20 cellular contexts compared by ENCODE assay signal in the genomic region with DNA sequence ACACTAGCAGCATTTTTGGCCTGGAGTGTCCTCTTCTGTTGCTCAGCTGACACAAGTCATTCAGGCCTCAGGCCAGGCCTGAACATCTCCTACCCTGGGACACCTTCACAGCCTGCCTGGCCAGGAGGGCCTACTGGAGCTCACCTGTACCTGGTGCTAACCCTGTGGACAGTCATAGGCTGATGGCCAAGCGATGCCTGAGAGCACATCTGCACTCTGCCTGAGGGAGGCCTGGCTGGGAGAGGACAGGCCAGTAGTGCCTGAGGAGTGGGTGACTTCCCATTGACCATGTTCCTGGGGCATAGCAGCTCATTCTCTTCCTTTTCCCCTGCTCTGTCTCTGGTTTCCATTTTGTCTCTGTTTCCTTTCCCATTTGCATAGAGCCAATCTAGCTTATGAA.
"Had no signal": no experiment of that assay in that cellular context is flagged by ENCODE, and none has a peak within 500 bp of the region (broad histone marks: within the 10 kb centered on the region; RNA-seq: fewer than 3 reads in every experiment).

No MANE protein-coding gene starts in this region.

- H3K4me3 ChIP-seq: adrenal gland, gastroesophageal sphincter, SJSA1 had no signal

- H3K4me3 Mint-ChIP-seq: activated CD8-positive, alpha-beta T cell treated with anti-CD3 and anti-CD28 coated beads for 36 hours; activated naive CD4-positive, alpha-beta T cell treated with anti-CD3 and anti-CD28 coated beads for 36 hours; activated T-helper 17 cell treated with anti-CD3 and anti-CD28 coated beads, Interleukin-2, amount 50 U/mL, for 72 hours; effector memory CD8-positive, alpha-beta T cell; stimulated activated naive CD8-positive, alpha-beta T cell treated with anti-CD3 and anti-CD28 coated beads, Interleukin-15, Interleukin-2, amounts not matched to agents 100 ng/mL and 50 ng/mL, for 24 hours; T-helper 2 cell treated with Interferon-gamma antibody and Interleukin-4, amounts not matched to agents 5 μg/mL and 100 μg/mL, for 36 hours had no signal

- H3K27ac Mint-ChIP-seq: activated CD8-positive, alpha-beta T cell treated with anti-CD3 and anti-CD28 coated beads for 36 hours; activated naive CD4-positive, alpha-beta T cell treated with anti-CD3 and anti-CD28 coated beads for 36 hours; activated T-helper 17 cell treated with anti-CD3 and anti-CD28 coated beads, Interleukin-2, amount 50 U/mL, for 72 hours; effector memory CD8-positive, alpha-beta T cell; stimulated activated naive CD8-positive, alpha-beta T cell treated with anti-CD3 and anti-CD28 coated beads, Interleukin-15, Interleukin-2, amounts not matched to agents 100 ng/mL and 50 ng/mL, for 24 hours; T-helper 2 cell treated with Interferon-gamma antibody and Interleukin-4, amounts not matched to agents 5 μg/mL and 100 μg/mL, for 36 hours had no signal

- H3K4me1 Mint-ChIP-seq: activated T-helper 17 cell treated with anti-CD3 and anti-CD28 coated beads, Interleukin-2, amount 50 U/mL, for 72 hours had no signal

- H3K27me3 Mint-ChIP-seq: stimulated activated naive CD8-positive, alpha-beta T cell treated with anti-CD3 and anti-CD28 coated beads, Interleukin-15, Interleukin-2, amounts not matched to agents 100 ng/mL and 50 ng/mL, for 24 hours had no signal

- H3K27me3 ChIP-seq: adrenal gland, gastroesophageal sphincter, SJSA1 had no signal

- H3K4me1 ChIP-seq: adrenal gland, SJSA1 had no signal

- DNase-seq: activated CD4-positive, alpha-beta T cell treated with anti-CD3 and anti-CD28 coated beads for 1 hour; activated CD8-positive, alpha-beta T cell treated with anti-CD3 and anti-CD28 coated beads for 36 hours; activated naive CD4-positive, alpha-beta T cell treated with anti-CD3 and anti-CD28 coated beads for 36 hours; activated T-cell treated with anti-CD3 and anti-CD28 coated beads for 4 hours; caudate nucleus; cortex of kidney; effector memory CD8-positive, alpha-beta T cell; hippocampal formation; mesenchymal stem cell; retina; stimulated activated CD4-positive, alpha-beta T cell treated with anti-CD3 and anti-CD28 coated beads, Interleukin-15, amount 100 ng/mL, for 24 hours; stimulated activated CD4-positive, alpha-beta T cell treated with anti-CD3 and anti-CD28 coated beads, Interleukin-4, amount 100 ng/mL, for 24 hours; SW 1271 had no signal

- ATAC-seq: activated CD8-positive, alpha-beta T cell treated with anti-CD3 and anti-CD28 coated beads for 36 hours; activated T-helper 17 cell treated with anti-CD3 and anti-CD28 coated beads, Interleukin-2, amount 50 U/mL, for 72 hours; effector memory CD8-positive, alpha-beta T cell; gastroesophageal sphincter had no signal

- H3K36me3 ChIP-seq: adrenal gland, gastroesophageal sphincter, SJSA1 had no signal

- H3K27ac ChIP-seq: adrenal gland, epithelial cell of prostate, gastroesophageal sphincter, SJSA1 had no signal
